Comparison of ENCODE assay signal across 11 cellular contexts in the genomic region with DNA sequence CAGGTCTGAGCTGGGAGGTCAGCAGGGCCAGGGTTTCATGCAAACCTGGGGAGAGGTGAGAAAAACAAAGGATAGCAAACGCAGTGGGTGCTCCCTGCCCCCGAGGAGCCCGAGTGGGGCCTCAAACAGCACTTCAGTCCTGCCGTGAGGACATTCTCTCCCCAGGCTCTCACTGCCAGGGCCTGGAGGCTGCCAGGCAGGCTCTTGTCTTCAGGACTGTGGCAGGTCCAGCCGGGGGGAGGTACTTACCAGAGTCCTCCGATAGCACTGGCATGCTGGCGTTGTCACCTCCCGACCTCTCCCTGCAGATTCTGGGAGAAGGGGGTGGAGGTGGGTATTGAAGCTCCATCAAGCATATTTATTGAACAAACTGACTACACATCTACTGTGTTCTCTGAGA. TPM values are rescaled to one million over a fixed set of nuclear protein-coding genes. Genes with fewer than 3 reads are reported as not detected.
DNase-seq lines count a peak whose midpoint lies in the region; ATAC-seq, FAIRE-seq and TF ChIP-seq lines count a peak whose summit lies in the region.
"Had no signal": no experiment of that assay in that cellular context is flagged by ENCODE, and none has a peak within 500 bp of the region (broad histone marks: within the 10 kb centered on the region; RNA-seq: fewer than 3 reads in every experiment).

No MANE protein-coding gene starts in this region.

- H3K4me1 Mint-ChIP-seq in activated naive CD4-positive, alpha-beta T cell treated with anti-CD3 and anti-CD28 coated beads, Interleukin-2, amount 50 U/mL, for 24 hours: peaks cover 9% of the 10 kb centered on the region
- H3K4me1 Mint-ChIP-seq in astrocyte (ENCODE audit: low read depth, unreplicated experiment): peaks cover 15% of the 10 kb centered on the region

- peak in 1 of 4 donors; percentile 10 for TF ChIP-seq POLR2A in upper lobe of left lung (IDR thresholded peaks at IDR 0.05)
- no peak for TF ChIP-seq POLR2A in GM12892 (IDR thresholded peaks at IDR 0.05; ENCODE audit: low read depth, low read length)

- no peak for DNase-seq in activated naive CD4-positive, alpha-beta T cell treated with Interleukin-2 at 50 U/mL for 16 hours
- DNase-seq in astrocyte (ENCODE audit: low read depth) (no peak), left kidney (ENCODE audit: low read depth, low spot score) (peak; percentile 27), upper lobe of left lung (peak in 1 of 2 donors; percentile 89), AG08396 (ENCODE audit: low spot score) (no peak), GM12892 (ENCODE audit: insufficient read length) (no peak)
- DNase-seq: HCEC 1CT; stimulated activated CD4-positive, alpha-beta T cell treated with anti-CD3 and anti-CD28 coated beads, Interleukin-2, amount 100 ng/mL, for 24 hours had no signal

- no peak overlapping the region for H2AFZ ChIP-seq in astrocyte (ENCODE audit: low read depth, low read length)

- TF ChIP-seq EP300 in upper lobe of left lung (IDR thresholded peaks at IDR 0.05): no peak

- peaks cover 45% of the 10 kb centered on the region for H4K20me1 ChIP-seq in astrocyte (ENCODE audit: insufficient read depth, low read length)

- H3K4me3 Mint-ChIP-seq in activated naive CD4-positive, alpha-beta T cell treated with anti-CD3 and anti-CD28 coated beads, Interleukin-2, amount 50 U/mL, for 24 hours: peak overlapping the region; percentile 84
- peak overlapping the region; percentile 87 for H3K4me3 Mint-ChIP-seq in astrocyte (ENCODE audit: unreplicated experiment)

- FAIRE-seq in astrocyte (lab: Jason Lieb, UNC) (no peak), GM12892 (lab: Jason Lieb, UNC) (no peak)

- H3K27me3 ChIP-seq in astrocyte (ENCODE audit: insufficient read depth, low read length) (no peaks in the 10 kb centered on the region), upper lobe of left lung (peaks cover 0 to 7% (median 0%) of the 10 kb centered on the region in 4 donors)

- H3K36me3 Mint-ChIP-seq in activated naive CD4-positive, alpha-beta T cell treated with anti-CD3 and anti-CD28 coated beads, Interleukin-2, amount 50 U/mL, for 24 hours: no peaks in the 10 kb centered on the region
- peaks cover 11% of the 10 kb centered on the region for H3K36me3 Mint-ChIP-seq in astrocyte (ENCODE audit: low read depth, unreplicated experiment)

- H3K9me3 Mint-ChIP-seq in activated naive CD4-positive, alpha-beta T cell treated with anti-CD3 and anti-CD28 coated beads, Interleukin-2, amount 50 U/mL, for 24 hours: no peaks in the 10 kb centered on the region
- no peaks in the 10 kb centered on the region for H3K9me3 Mint-ChIP-seq in astrocyte (ENCODE audit: unreplicated experiment)

- whole genome bisulfite sequencing in upper lobe of left lung, 2 donors: 59 to 100% methylated on average over 1 to 8 of the region's 8 CpGs

- H3K79me2 ChIP-seq in astrocyte (ENCODE audit: insufficient read depth, low read length): no peaks in the 10 kb centered on the region

- ATAC-seq in upper lobe of left lung (ENCODE audit: low FRiP score in 2 of 2) (peak in 1 of 2 donors; percentile 50), HG02571 (IDR thresholded peaks at IDR 0.05; ENCODE audit: unreplicated experiment) (no peak)

- peaks cover 14% of the 10 kb centered on the region for H3K36me3 ChIP-seq in astrocyte (ENCODE audit: insufficient read depth, low read length)
- peaks cover 0 to 40% (median 12%) of the 10 kb centered on the region in 4 donors for H3K36me3 ChIP-seq in upper lobe of left lung

- H3K9me3 ChIP-seq in astrocyte (ENCODE audit: insufficient read depth, low read depth, low read length) (no peaks in the 10 kb centered on the region), upper lobe of left lung (no peaks in the 10 kb centered on the region)

- no peak overlapping the region for H3K9ac ChIP-seq in astrocyte (ENCODE audit: low read length)

- H3K4me3 ChIP-seq in astrocyte (ENCODE audit: insufficient read depth, low read depth, low read length): peak overlapping the region; percentile 54
- peak overlapping the region in 3 of 4 donors; percentile 69 to 87 (median 87) for H3K4me3 ChIP-seq in upper lobe of left lung

- no peak overlapping the region for H3K27ac ChIP-seq in astrocyte (ENCODE audit: low read depth, low read length)
- peak overlapping the region in 3 of 4 donors; percentile 75 to 90 (median 84) for H3K27ac ChIP-seq in upper lobe of left lung

- peak overlapping the region; percentile 85 for H3K4me2 ChIP-seq in astrocyte (ENCODE audit: low read length)

- H3K27ac Mint-ChIP-seq in activated naive CD4-positive, alpha-beta T cell treated with anti-CD3 and anti-CD28 coated beads, Interleukin-2, amount 50 U/mL, for 24 hours: no peak overlapping the region
- H3K27ac Mint-ChIP-seq in astrocyte (ENCODE audit: unreplicated experiment): no peak overlapping the region

- H3K27me3 Mint-ChIP-seq in activated naive CD4-positive, alpha-beta T cell treated with anti-CD3 and anti-CD28 coated beads, Interleukin-2, amount 50 U/mL, for 24 hours: peaks cover 18% of the 10 kb centered on the region
- H3K27me3 Mint-ChIP-seq in astrocyte (ENCODE audit: low read depth, unreplicated experiment): peaks cover 18% of the 10 kb centered on the region

- H3K4me1 ChIP-seq in astrocyte (ENCODE audit: insufficient read depth, low read length): peaks cover 15% of the 10 kb centered on the region
- H3K4me1 ChIP-seq in upper lobe of left lung: peaks cover 26 to 43% (median 35%) of the 10 kb centered on the region in 4 donors

- no peak for TF ChIP-seq CTCF in astrocyte (IDR thresholded peaks at IDR 0.05; ENCODE audit: insufficient read depth, low read depth, low read length)
- TF ChIP-seq CTCF in upper lobe of left lung (IDR thresholded peaks at IDR 0.05): no peak

RNA-seq across cellular contexts. Expression of a gene that starts 1.3 kb away (rescaled TPM):
- 5.9 and 6.5 TPM in 2 replicates for total RNA-seq in astrocyte
- 100 to 1,000 TPM in 1 of 6 donors, 10 to 100 TPM in 5; 16.2 to 142 (median 38.5) TPM for total RNA-seq in upper lobe of left lung
- polyA plus RNA-seq in GM12892 (2012; ENCODE audit: missing spikeins): not detected

RNA-seq across cellular contexts. Expression of a gene that starts 15.3 kb away (rescaled TPM):
- total RNA-seq in astrocyte (not detected in 2 replicates), upper lobe of left lung (10 to 100 TPM in 2 of 6 donors, 1 to 10 TPM in 3, under 1 TPM in 1; 0.71 to 65.9 (median 7.8) TPM)
- not detected for polyA plus RNA-seq in GM12892 (2012; ENCODE audit: missing spikeins)
- total RNA-seq: NCI-H460 had no signal

RNA-seq across cellular contexts. Expression of a gene that starts 51.4 kb away (rescaled TPM):
- total RNA-seq in astrocyte: 0.16 TPM in 1 of 2 replicates, not detected in the other
- under 1 TPM in 1 of 6 donors, not detected in 5; 0.17 TPM for total RNA-seq in upper lobe of left lung
- not detected for polyA plus RNA-seq in GM12892 (2012; ENCODE audit: missing spikeins)
- total RNA-seq: NCI-H460 had no signal

RNA-seq across cellular contexts. Expression of a gene that starts 52.9 kb away (rescaled TPM):
- 63.3 and 71.6 TPM in 2 replicates for total RNA-seq in astrocyte
- 100 to 1,000 TPM in 3 of 6 donors, 10 to 100 TPM in 3; 58.7 to 122 (median 101) TPM for total RNA-seq in upper lobe of left lung
- polyA plus RNA-seq in GM12892 (2012; ENCODE audit: missing spikeins): 10.9 TPM
